Comparison of ENCODE assay signal across 1 cellular context in genomic region chr16:65099607-65100006, GRCh38.
TF ChIP-seq lines count a peak whose summit lies in the region.

No MANE protein-coding gene starts in this region.

TF ChIP-seq in IMR-90, 13 proteins besides CTCF, POLR2A, EP300 and RAD21:
- TF ChIP-seq MAZ (IDR thresholded peaks at IDR 0.05; ENCODE audit: borderline replicate concordance, low read depth, low read length) (no peak), ELK1 (IDR thresholded peaks at IDR 0.05; ENCODE audit: borderline replicate concordance, low read depth, low read length) (no peak), CEBPB (IDR thresholded peaks at IDR 0.05; ENCODE audit: low read depth, low read length) (no peak), NFE2L2 (IDR thresholded peaks at IDR 0.05; ENCODE audit: low read depth, low read length) (no peak), CHD1 (IDR thresholded peaks at IDR 0.05; ENCODE audit: low read depth, low read length) (no peak), USF2 (IDR thresholded peaks at IDR 0.05; ENCODE audit: low read depth, low read length) (no peak)
